ENCODE assay signal across 8 cellular contexts in genomic region chr3:42072583-42072924, GRCh38. TPM values are rescaled to one million over a fixed set of nuclear protein-coding genes. Genes with fewer than 3 reads are reported as not detected.
DNase-seq lines count a peak whose midpoint lies in the region; ATAC-seq and TF ChIP-seq lines count a peak whose summit lies in the region.

No MANE protein-coding gene starts in this region.

- no peaks in the 10 kb centered on the region for H3K9me2 ChIP-seq in DOHH2 (replicated peaks; ENCODE audit: control insufficient read depth, low read length)

- no peak for ATAC-seq in Panc1

- peaks cover 18% of the 10 kb centered on the region for H3F3A ChIP-seq in DOHH2 (ENCODE audit: control insufficient read depth, insufficient read depth)

- no peaks in the 10 kb centered on the region for H4K20me1 ChIP-seq in DOHH2 (ENCODE audit: control insufficient read depth, insufficient read depth, low read depth, low read length)

- 17 to 23% methylated on average over 5 of the region's 5 CpGs for WGBS in esophagus squamous epithelium, 2 donors

- H3K36me3 ChIP-seq in DOHH2 (ENCODE audit: control insufficient read depth, low read length): peaks cover 26% of the 10 kb centered on the region
- H3K36me3 ChIP-seq in Panc1 (ENCODE audit: control insufficient read depth, insufficient read depth, low read length): no peaks in the 10 kb centered on the region
- H3K36me3 ChIP-seq in esophagus squamous epithelium: no peaks in the 10 kb centered on the region
- H3K36me3 ChIP-seq in rectal smooth muscle tissue (ENCODE audit: control insufficient read depth, insufficient read depth, low read length): no peaks in the 10 kb centered on the region

- POLR2A ChIA-PET in Panc1 (lab: Charles Lee): interaction anchor here (0.6 to 0.7 kb wide), 6 partner anchors 9 to 349 kb away, joined by 3 to 11 read pairs (median 5); no protein-coding TSS in a partner anchor

- intact Hi-C loops in Panc1 (cut with micrococcal nuclease; ENCODE audit: unreplicated experiment): loop anchor here (5.0 kb wide), 1 partner anchor 45 kb away; no protein-coding TSS in a partner anchor
- intact Hi-C loops in esophagus squamous epithelium (cut with DNase I): no loop called here

- in situ Hi-C loops in Panc1 (cut with HindIII; ENCODE audit: low pct_unique_long_range_greater_than_20kb, low sequenced_read_pairs): no loop called here

- TF ChIP-seq CTCF in DOHH2 (IDR thresholded peaks at IDR 0.05; ENCODE audit: low read depth, low read length, poor library complexity, severe bottlenecking) (no peak), Panc1 (IDR thresholded peaks at IDR 0.05) (no peak), esophagus squamous epithelium (IDR thresholded peaks at IDR 0.05) (no peak)

- H3K27me3 ChIP-seq in DOHH2 (ENCODE audit: control insufficient read depth, low read length): no peaks in the 10 kb centered on the region
- no peaks in the 10 kb centered on the region for H3K27me3 ChIP-seq in Panc1 (ENCODE audit: control insufficient read depth, insufficient read depth, low read length)
- H3K27me3 ChIP-seq in esophagus squamous epithelium: no peaks in the 10 kb centered on the region
- H3K27me3 ChIP-seq in rectal smooth muscle tissue (ENCODE audit: control insufficient read depth, insufficient read depth, low read length): no peaks in the 10 kb centered on the region

- peaks cover 78% of the 10 kb centered on the region for H3K4me1 ChIP-seq in DOHH2 (ENCODE audit: control insufficient read depth, low read length)
- H3K4me1 ChIP-seq in Panc1 (ENCODE audit: control insufficient read depth, insufficient read depth, low read length): peaks cover 45% of the 10 kb centered on the region
- H3K4me1 ChIP-seq in esophagus squamous epithelium: peaks cover 35 to 62% (median 45%) of the 10 kb centered on the region in 3 donors
- H3K4me1 ChIP-seq in rectal smooth muscle tissue (ENCODE audit: control insufficient read depth, insufficient read depth, low read length): peaks cover 58% of the 10 kb centered on the region

- BruUV-seq in Panc1 (replicated peaks; lab: Mats Ljungman, UMichigan): no TSS peak

- DNase-seq in Panc1 (ENCODE audit: low read depth, low spot score): no peak
- no peak for DNase-seq in esophagus squamous epithelium (lab: John Stamatoyannopoulos, UW)
- DNase-seq in stimulated activated naive CD4-positive, alpha-beta T cell treated with Interleukin-2 at 50 U/mL for 16 hours (lab: John Stamatoyannopoulos, UW): no peak
- DNase-seq in islet precursor cell: no peak
- DNase-seq in COR-L47 (lab: John Stamatoyannopoulos, UW): no peak
- DNase-seq in inferior parietal cortex (ENCODE audit: extremely low spot score): no peak

- peaks cover 98% of the 10 kb centered on the region for H3K79me2 ChIP-seq in DOHH2 (ENCODE audit: control insufficient read depth, low read length)

- no peak overlapping the region for H3K9ac ChIP-seq in rectal smooth muscle tissue (ENCODE audit: low read length)

- no peak for TF ChIP-seq POLR2A in esophagus squamous epithelium (IDR thresholded peaks at IDR 0.05)

- H3K27ac ChIP-seq in DOHH2 (ENCODE audit: low read depth, low read length) (peak overlapping the region; percentile 88), Panc1 (ENCODE audit: low read length) (peak overlapping the region; percentile 91), esophagus squamous epithelium (peak overlapping the region; percentile 50 to 85 (median 80)), rectal smooth muscle tissue (ENCODE audit: low read depth, low read length) (peak overlapping the region; percentile 90)

- H3K4me3 ChIP-seq in DOHH2 (ENCODE audit: low read length) (peak overlapping the region; percentile 72), Panc1 (ENCODE audit: low read depth in 2 of 2, low read length in 2 of 2) (peak overlapping the region; percentile 19 to 53), esophagus squamous epithelium (peak overlapping the region in 3 of 4 donors; percentile 9 to 51 (median 25)), rectal smooth muscle tissue (ENCODE audit: low read length) (peak overlapping the region; percentile 49)

- CTCF ChIA-PET in Panc1 (lab: Charles Lee): interaction anchor here (0.9 kb wide), 1 partner anchor 119 kb away, joined by 4 read pairs; no protein-coding TSS in a partner anchor

- peak overlapping the region; percentile 99 for H3K4me2 ChIP-seq in DOHH2 (ENCODE audit: low read length)

- H3K9me3 ChIP-seq in DOHH2 (ENCODE audit: control insufficient read depth, insufficient read depth, low read length): 0 out of 2 replicates have a peak, but pooled peaks cover 2% of the 10 kb centered on the region
- no peaks in the 10 kb centered on the region for H3K9me3 ChIP-seq in Panc1 (ENCODE audit: control insufficient read depth, insufficient read depth, low read depth, low read length)
- no peaks in the 10 kb centered on the region for H3K9me3 ChIP-seq in esophagus squamous epithelium

RNA-seq across cellular contexts. Expression of gene TRAK1, which starts 18.6 kb away (rescaled TPM):
- total RNA-seq in Panc1 (2021; ENCODE audit: unreplicated experiment): 38.4 TPM
- polyA plus RNA-seq in Panc1 (2012; ENCODE audit: insufficient read length): 36.8 TPM
- 10 to 100 TPM; 31.8 to 40.6 (median 37.7) TPM for total RNA-seq in esophagus squamous epithelium
